1 cellular context compared by ENCODE assay signal in genomic region chr12:121248611-121249010, GRCh38.
A peak's percentile ranks its signal among the peaks of the same experiment; 100 is the strongest.
TF ChIP-seq lines count a peak whose summit lies in the region.

No MANE protein-coding gene starts in this region.

TF ChIP-seq in K562, 482 proteins besides CTCF, POLR2A, EP300 and RAD21:
- TF ChIP-seq POLR2G (IDR thresholded peaks at IDR 0.05; ENCODE audit: low read depth, low read length) (peak; percentile 49; the same call in 1 of the 2 replicates), ZNF146 (CRISPR knock-in tag; IDR thresholded peaks at IDR 0.05; ENCODE audit: unreplicated experiment) (no peak)
